ENCODE assay signal across 1 cellular context in the genomic region with DNA sequence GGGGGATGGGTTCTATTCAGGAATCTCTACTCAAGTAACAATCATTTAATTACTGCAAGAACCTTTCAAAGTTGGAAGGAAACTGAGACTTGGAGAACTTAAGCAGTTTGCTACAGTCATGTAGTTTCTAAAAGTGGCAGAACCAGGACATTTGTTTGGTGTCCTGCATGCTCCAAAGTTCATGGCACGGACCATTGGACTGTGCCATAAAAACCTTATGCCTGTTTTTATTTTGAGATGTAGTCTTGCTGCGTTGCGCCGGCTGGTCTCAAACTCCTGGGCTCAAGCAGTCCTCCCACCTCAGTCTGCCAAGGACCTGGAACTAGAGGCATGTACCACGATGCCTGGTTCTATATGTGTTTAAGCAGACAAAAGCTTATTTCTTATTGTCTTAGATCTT.
A peak's percentile ranks its signal among the peaks of the same experiment; 100 is the strongest.
TF ChIP-seq lines count a peak whose summit lies in the region.

No MANE protein-coding gene starts in this region.

TF ChIP-seq in HepG2, 621 proteins besides CTCF, POLR2A, EP300 and RAD21:
- TF ChIP-seq MED1 (CRISPR knock-in tag; IDR thresholded peaks at IDR 0.05) (0 out of 2 replicates have a peak, but pooled peaks have one; percentile 29), HNF4A (CRISPR knock-in tag; IDR thresholded peaks at IDR 0.05) (peak; percentile 74), ZFP82 (CRISPR knock-in tag; IDR thresholded peaks at IDR 0.05; ENCODE audit: borderline replicate concordance) (no peak), NCOR1 (IDR thresholded peaks at IDR 0.05; ENCODE audit: borderline replicate concordance, low read length) (0 out of 2 replicates have a peak, but pooled peaks have one; percentile 10), ZNF564 (CRISPR knock-in tag; IDR thresholded peaks at IDR 0.05) (no peak), ZNF644 (CRISPR knock-in tag; IDR thresholded peaks at IDR 0.05; ENCODE audit: low read depth) (0 out of 2 replicates have a peak, but pooled peaks have one; percentile 25), POLR2AphosphoS5 (IDR thresholded peaks at IDR 0.05; ENCODE audit: low read depth, low read length) (0 out of 2 replicates have a peak, but pooled peaks have one; percentile 2), HNF4G (IDR thresholded peaks at IDR 0.05; ENCODE audit: borderline replicate concordance, low read depth, low read length) (0 out of 2 replicates have a peak, but pooled peaks have one; percentile 24), HNF4G (CRISPR knock-in tag; IDR thresholded peaks at IDR 0.05; ENCODE audit: borderline replicate concordance, low read depth) (no peak)
- TF ChIP-seq, protein P1, sequence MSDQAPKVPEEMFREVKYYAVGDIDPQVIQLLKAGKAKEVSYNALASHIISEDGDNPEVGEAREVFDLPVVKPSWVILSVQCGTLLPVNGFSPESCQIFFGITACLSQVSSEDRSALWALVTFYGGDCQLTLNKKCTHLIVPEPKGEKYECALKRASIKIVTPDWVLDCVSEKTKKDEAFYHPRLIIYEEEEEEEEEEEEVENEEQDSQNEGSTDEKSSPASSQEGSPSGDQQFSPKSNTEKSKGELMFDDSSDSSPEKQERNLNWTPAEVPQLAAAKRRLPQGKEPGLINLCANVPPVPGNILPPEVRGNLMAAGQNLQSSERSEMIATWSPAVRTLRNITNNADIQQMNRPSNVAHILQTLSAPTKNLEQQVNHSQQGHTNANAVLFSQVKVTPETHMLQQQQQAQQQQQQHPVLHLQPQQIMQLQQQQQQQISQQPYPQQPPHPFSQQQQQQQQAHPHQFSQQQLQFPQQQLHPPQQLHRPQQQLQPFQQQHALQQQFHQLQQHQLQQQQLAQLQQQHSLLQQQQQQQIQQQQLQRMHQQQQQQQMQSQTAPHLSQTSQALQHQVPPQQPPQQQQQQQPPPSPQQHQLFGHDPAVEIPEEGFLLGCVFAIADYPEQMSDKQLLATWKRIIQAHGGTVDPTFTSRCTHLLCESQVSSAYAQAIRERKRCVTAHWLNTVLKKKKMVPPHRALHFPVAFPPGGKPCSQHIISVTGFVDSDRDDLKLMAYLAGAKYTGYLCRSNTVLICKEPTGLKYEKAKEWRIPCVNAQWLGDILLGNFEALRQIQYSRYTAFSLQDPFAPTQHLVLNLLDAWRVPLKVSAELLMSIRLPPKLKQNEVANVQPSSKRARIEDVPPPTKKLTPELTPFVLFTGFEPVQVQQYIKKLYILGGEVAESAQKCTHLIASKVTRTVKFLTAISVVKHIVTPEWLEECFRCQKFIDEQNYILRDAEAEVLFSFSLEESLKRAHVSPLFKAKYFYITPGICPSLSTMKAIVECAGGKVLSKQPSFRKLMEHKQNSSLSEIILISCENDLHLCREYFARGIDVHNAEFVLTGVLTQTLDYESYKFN (CRISPR knock-in tag; conservative IDR thresholded peaks at IDR 0.05), result 0 out of 2 replicates have a peak, but pooled peaks have one; percentile 19
TF ChIP-seq in HepG2: peak in this region for 7.
